29 cellular contexts compared by ENCODE assay signal in genomic region chr9:101677864-101678263, GRCh38.
"Had no signal": no experiment of that assay in that cellular context is flagged by ENCODE, and none has a peak within 500 bp of the region (broad histone marks: within the 10 kb centered on the region; RNA-seq: fewer than 3 reads in every experiment).

No MANE protein-coding gene starts in this region.

- H3K4me3 ChIP-seq: coronary artery, esophagus squamous epithelium, heart right ventricle, left ventricle myocardium inferior, lower lobe of right lung, prostate gland, right atrium auricular region, smooth muscle cell, transverse colon, vagina had no signal

- H3K27ac ChIP-seq: coronary artery, esophagus squamous epithelium, heart right ventricle, left ventricle myocardium inferior, lower lobe of right lung, prostate gland, right atrium auricular region, transverse colon, vagina had no signal

- H3K4me1 Mint-ChIP-seq: natural killer cell; neural crest cell; stimulated activated effector memory CD8-positive, alpha-beta T cell treated with anti-CD3 and anti-CD28 coated beads, Interleukin-12 subunit alpha, Interleukin-12 subunit beta, amount 100 ng/mL, for 72 hours had no signal

- H3K4me3 Mint-ChIP-seq: natural killer cell; neural crest cell; stimulated activated effector memory CD8-positive, alpha-beta T cell treated with anti-CD3 and anti-CD28 coated beads, Interleukin-12 subunit alpha, Interleukin-12 subunit beta, amount 100 ng/mL, for 72 hours had no signal

- H3K27me3 ChIP-seq: esophagus squamous epithelium, heart right ventricle, right atrium auricular region, transverse colon, vagina had no signal

- H3K36me3 Mint-ChIP-seq: natural killer cell; stimulated activated effector memory CD8-positive, alpha-beta T cell treated with anti-CD3 and anti-CD28 coated beads, Interleukin-12 subunit alpha, Interleukin-12 subunit beta, amount 100 ng/mL, for 72 hours had no signal

- H3K27ac Mint-ChIP-seq: natural killer cell; stimulated activated effector memory CD8-positive, alpha-beta T cell treated with anti-CD3 and anti-CD28 coated beads, Interleukin-12 subunit alpha, Interleukin-12 subunit beta, amount 100 ng/mL, for 72 hours had no signal

- ATAC-seq: heart right ventricle; left colon; lower lobe of right lung; natural killer cell; sciatic nerve; stimulated activated effector memory CD8-positive, alpha-beta T cell treated with anti-CD3 and anti-CD28 coated beads, Interleukin-12 subunit alpha, Interleukin-12 subunit beta, amount 100 ng/mL, for 72 hours; stimulated activated naive CD8-positive, alpha-beta T cell treated with anti-CD3 and anti-CD28 coated beads, Interleukin-15, Interleukin-2, amounts not matched to agents 100 U/mL and 50 U/mL, for 24 hours had no signal

- H3K4me1 ChIP-seq: esophagus squamous epithelium, left ventricle myocardium inferior, lower lobe of right lung, prostate gland, right atrium auricular region, vagina had no signal

- H3K9me3 Mint-ChIP-seq: neural crest cell had no signal

- FAIRE-seq: endothelial cell of umbilical vein, islet of Langerhans had no signal

- H3K9me3 ChIP-seq: esophagus squamous epithelium, heart right ventricle, left ventricle myocardium inferior, lower lobe of right lung, prostate gland, right atrium auricular region, transverse colon, vagina had no signal

- DNase-seq: dermis blood vessel endothelial cell; effector memory CD4-positive, alpha-beta T cell; esophagus squamous epithelium; foreskin melanocyte; glutamatergic neuron; heart right ventricle; hippocampal formation; kidney glomerular epithelial cell; left colon; left ventricle myocardium inferior; lower lobe of right lung; natural killer cell; nucleus accumbens; stimulated activated CD4-positive, alpha-beta T cell treated with anti-CD3 and anti-CD28 coated beads, Interleukin-12 subunit alpha, Interleukin-12 subunit beta, amount 100 ng/mL, for 4 hours; stimulated activated CD4-positive, alpha-beta T cell treated with anti-CD3 and anti-CD28 coated beads, Interleukin-2, amount 100 ng/mL, for 24 hours; stimulated activated CD4-positive, alpha-beta T cell treated with anti-CD3 and anti-CD28 coated beads, Interleukin-4, amount 100 ng/mL, for 24 hours; stimulated activated naive CD8-positive, alpha-beta T cell treated with anti-CD3 and anti-CD28 coated beads, Interleukin-15, Interleukin-2, amounts not matched to agents 100 U/mL and 50 U/mL, for 24 hours; substantia nigra; transverse colon had no signal

- H3K36me3 ChIP-seq: esophagus squamous epithelium, heart right ventricle, left ventricle myocardium inferior, lower lobe of right lung, prostate gland, right atrium auricular region, transverse colon, vagina had no signal
